1 cellular context compared by ENCODE assay signal in the genomic region with DNA sequence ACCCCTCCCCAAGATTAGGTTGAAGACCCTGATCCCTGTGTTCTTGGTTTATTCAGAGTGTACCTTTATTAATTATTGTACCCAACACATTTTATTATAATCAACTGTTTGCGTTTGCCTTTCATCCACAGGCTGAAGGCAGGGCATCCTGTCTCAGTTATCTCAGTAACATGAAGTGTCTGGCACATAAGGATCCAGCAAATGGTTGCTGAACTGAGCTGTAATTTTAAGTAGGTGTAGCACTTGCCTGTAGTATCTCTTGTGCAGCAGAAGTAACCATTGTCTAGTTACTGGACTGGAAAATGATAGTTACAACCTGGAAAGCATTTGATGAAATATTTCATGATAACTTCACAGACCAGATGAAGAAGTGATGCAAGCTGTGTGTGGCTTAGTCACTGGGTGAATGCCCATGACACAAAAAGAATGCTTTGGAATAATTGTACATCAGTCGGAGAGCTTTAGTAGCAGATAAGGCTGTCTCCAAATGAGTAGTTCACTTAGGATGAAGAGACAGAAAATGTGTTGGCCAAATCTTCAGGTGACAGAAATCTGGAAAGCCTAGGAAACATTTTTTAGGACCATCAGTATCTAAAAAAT.
TF ChIP-seq lines count a peak whose summit lies in the region.

No MANE protein-coding gene starts in this region.

TF ChIP-seq in SK-N-SH treated with all-trans-retinoic acid at 6 μM for 48 hours, 23 proteins besides CTCF, POLR2A, EP300 and RAD21:
- TF ChIP-seq, protein P1, sequence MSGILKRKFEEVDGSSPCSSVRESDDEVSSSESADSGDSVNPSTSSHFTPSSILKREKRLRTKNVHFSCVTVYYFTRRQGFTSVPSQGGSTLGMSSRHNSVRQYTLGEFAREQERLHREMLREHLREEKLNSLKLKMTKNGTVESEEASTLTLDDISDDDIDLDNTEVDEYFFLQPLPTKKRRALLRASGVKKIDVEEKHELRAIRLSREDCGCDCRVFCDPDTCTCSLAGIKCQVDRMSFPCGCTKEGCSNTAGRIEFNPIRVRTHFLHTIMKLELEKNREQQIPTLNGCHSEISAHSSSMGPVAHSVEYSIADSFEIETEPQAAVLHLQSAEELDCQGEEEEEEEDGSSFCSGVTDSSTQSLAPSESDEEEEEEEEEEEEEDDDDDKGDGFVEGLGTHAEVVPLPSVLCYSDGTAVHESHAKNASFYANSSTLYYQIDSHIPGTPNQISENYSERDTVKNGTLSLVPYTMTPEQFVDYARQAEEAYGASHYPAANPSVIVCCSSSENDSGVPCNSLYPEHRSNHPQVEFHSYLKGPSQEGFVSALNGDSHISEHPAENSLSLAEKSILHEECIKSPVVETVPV (CRISPR knock-in tag; IDR thresholded peaks at IDR 0.05) = no peak
- TF ChIP-seq RARB (CRISPR knock-in tag; IDR thresholded peaks at IDR 0.05) = no peak
- no peak for TF ChIP-seq CSDC2 (CRISPR knock-in tag; IDR thresholded peaks at IDR 0.05)
- no peak for TF ChIP-seq BACH2 (CRISPR knock-in tag; IDR thresholded peaks at IDR 0.05; ENCODE audit: borderline replicate concordance)
- no peak for TF ChIP-seq GLIS3 (CRISPR knock-in tag; IDR thresholded peaks at IDR 0.05)
- no peak for TF ChIP-seq ESRRG (CRISPR knock-in tag; IDR thresholded peaks at IDR 0.05)
- TF ChIP-seq TOX (CRISPR knock-in tag; IDR thresholded peaks at IDR 0.05; ENCODE audit: borderline replicate concordance) = no peak
- TF ChIP-seq ARNTL (CRISPR knock-in tag; IDR thresholded peaks at IDR 0.05; ENCODE audit: borderline replicate concordance, low read depth) = no peak
- no peak for TF ChIP-seq SNAI2 (CRISPR knock-in tag; IDR thresholded peaks at IDR 0.05)
- TF ChIP-seq ZNF565 (CRISPR knock-in tag; conservative IDR thresholded peaks at IDR 0.05; ENCODE audit: low read depth) = no peak
- TF ChIP-seq, protein P2, sequence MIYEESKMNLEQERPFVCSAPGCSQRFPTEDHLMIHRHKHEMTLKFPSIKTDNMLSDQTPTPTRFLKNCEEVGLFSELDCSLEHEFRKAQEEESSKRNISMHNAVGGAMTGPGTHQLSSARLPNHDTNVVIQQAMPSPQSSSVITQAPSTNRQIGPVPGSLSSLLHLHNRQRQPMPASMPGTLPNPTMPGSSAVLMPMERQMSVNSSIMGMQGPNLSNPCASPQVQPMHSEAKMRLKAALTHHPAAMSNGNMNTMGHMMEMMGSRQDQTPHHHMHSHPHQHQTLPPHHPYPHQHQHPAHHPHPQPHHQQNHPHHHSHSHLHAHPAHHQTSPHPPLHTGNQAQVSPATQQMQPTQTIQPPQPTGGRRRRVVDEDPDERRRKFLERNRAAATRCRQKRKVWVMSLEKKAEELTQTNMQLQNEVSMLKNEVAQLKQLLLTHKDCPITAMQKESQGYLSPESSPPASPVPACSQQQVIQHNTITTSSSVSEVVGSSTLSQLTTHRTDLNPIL (CRISPR knock-in tag; IDR thresholded peaks at IDR 0.05; ENCODE audit: low read depth) = no peak
- TF ChIP-seq ISL1 (CRISPR knock-in tag; IDR thresholded peaks at IDR 0.05) = no peak
